ENCODE assay signal across 1 cellular context in genomic region chr1:12592496-12592895, GRCh38.
TF ChIP-seq lines count a peak whose summit lies in the region.

No MANE protein-coding gene starts in this region.

TF ChIP-seq in GM23338, 12 proteins besides CTCF, POLR2A, EP300 and RAD21:
- no peak for TF ChIP-seq ZNF462 (CRISPR knock-in tag; IDR thresholded peaks at IDR 0.05)
- TF ChIP-seq EZH2 (IDR thresholded peaks at IDR 0.05; ENCODE audit: low read depth, unreplicated experiment), result no peak
- no peak for TF ChIP-seq CREB1 (CRISPR knock-in tag; IDR thresholded peaks at IDR 0.05; ENCODE audit: low read depth)
- TF ChIP-seq NANOG (IDR thresholded peaks at IDR 0.05; ENCODE audit: borderline replicate concordance), result no peak
- TF ChIP-seq JUNB (IDR thresholded peaks at IDR 0.05; ENCODE audit: unreplicated experiment), result no peak
- no peak for TF ChIP-seq ZNF114 (CRISPR knock-in tag; IDR thresholded peaks at IDR 0.05)
- TF ChIP-seq ZNF331 (CRISPR knock-in tag; IDR thresholded peaks at IDR 0.05; ENCODE audit: low read depth), result no peak
- TF ChIP-seq POLR2AphosphoS5 (IDR thresholded peaks at IDR 0.05; ENCODE audit: low read depth), result no peak
- no peak for TF ChIP-seq EZH2phosphoT487 (IDR thresholded peaks at IDR 0.05; ENCODE audit: unreplicated experiment)
- TF ChIP-seq REST (IDR thresholded peaks at IDR 0.05; ENCODE audit: unreplicated experiment), result no peak
- no peak for TF ChIP-seq STAT1 (IDR thresholded peaks at IDR 0.05; ENCODE audit: unreplicated experiment)
- TF ChIP-seq ETS1 (IDR thresholded peaks at IDR 0.05), result no peak
TF ChIP-seq in GM23338: peak in this region for 0.
